32 cellular contexts compared by ENCODE assay signal in the genomic region with DNA sequence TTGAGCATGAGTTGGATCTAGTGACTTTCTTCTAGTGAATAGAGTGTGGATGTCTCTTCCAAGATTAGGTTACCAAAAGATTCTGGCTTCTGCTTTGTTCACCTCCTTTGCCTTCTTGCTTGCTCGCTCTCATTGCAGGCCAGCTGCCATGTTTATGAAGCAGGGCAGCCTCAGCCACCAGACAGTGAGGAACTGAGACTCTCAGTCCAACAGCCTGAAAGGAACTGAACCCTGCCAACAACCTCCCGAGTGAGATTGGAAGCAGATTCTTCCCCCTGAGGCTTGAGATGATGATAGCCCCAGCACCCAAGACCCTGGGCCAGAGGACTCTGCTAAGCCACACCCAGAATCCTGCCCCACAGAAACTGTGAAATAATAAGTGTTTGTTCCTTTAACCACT. TPM values are rescaled to one million over a fixed set of nuclear protein-coding genes. Genes with fewer than 3 reads are reported as not detected.
"Had no signal": no experiment of that assay in that cellular context is flagged by ENCODE, and none has a peak within 500 bp of the region (broad histone marks: within the 10 kb centered on the region; RNA-seq: fewer than 3 reads in every experiment).

No MANE protein-coding gene starts in this region.

- H3K4me1 ChIP-seq: colonic mucosa, foreskin keratinocyte, gastroesophageal sphincter, heart left ventricle, left lung, neural progenitor cell, prostate gland, right atrium auricular region, testis, tibial artery, upper lobe of left lung had no signal

- H3K9me3 ChIP-seq: colonic mucosa, esophagus muscularis mucosa, gastroesophageal sphincter, heart left ventricle, left lung, mucosa of descending colon, prostate gland, right atrium auricular region, testis, tibial artery, upper lobe of left lung had no signal

- H2AFZ ChIP-seq: hepatocyte, neural progenitor cell had no signal

- H3K27ac Mint-ChIP-seq: mesothelial cell of epicardium; naive B cell; nephron; neural progenitor cell; stimulated activated effector memory CD8-positive, alpha-beta T cell treated with anti-CD3 and anti-CD28 coated beads, Interleukin-12 subunit alpha, Interleukin-12 subunit beta, amount 100 ng/mL, for 72 hours had no signal

- H3K36me3 Mint-ChIP-seq: mesothelial cell of epicardium; naive B cell; neural progenitor cell; stimulated activated effector memory CD8-positive, alpha-beta T cell treated with anti-CD3 and anti-CD28 coated beads, Interleukin-12 subunit alpha, Interleukin-12 subunit beta, amount 100 ng/mL, for 72 hours had no signal

- ATAC-seq: foreskin keratinocyte; gastroesophageal sphincter; heart left ventricle; left lung; mucosa of descending colon; sciatic nerve; stimulated activated effector memory CD8-positive, alpha-beta T cell treated with anti-CD3 and anti-CD28 coated beads, Interleukin-12 subunit alpha, Interleukin-12 subunit beta, amount 100 ng/mL, for 72 hours; stimulated activated naive CD8-positive, alpha-beta T cell treated with anti-CD3 and anti-CD28 coated beads, Interleukin-15, Interleukin-2, amounts not matched to agents 100 U/mL and 50 U/mL, for 24 hours had no signal

- H3K4me1 Mint-ChIP-seq: naive B cell; stimulated activated effector memory CD8-positive, alpha-beta T cell treated with anti-CD3 and anti-CD28 coated beads, Interleukin-12 subunit alpha, Interleukin-12 subunit beta, amount 100 ng/mL, for 72 hours had no signal

- H3K4me3 Mint-ChIP-seq: mesothelial cell of epicardium; nephron; neural progenitor cell; stimulated activated effector memory CD8-positive, alpha-beta T cell treated with anti-CD3 and anti-CD28 coated beads, Interleukin-12 subunit alpha, Interleukin-12 subunit beta, amount 100 ng/mL, for 72 hours had no signal

- FAIRE-seq: endothelial cell of umbilical vein, kidney, urothelium cell line had no signal

- H3K36me3 ChIP-seq: colonic mucosa, esophagus muscularis mucosa, gastroesophageal sphincter, heart left ventricle, left lung, neural progenitor cell, prostate gland, right atrium auricular region, tibial artery, upper lobe of left lung had no signal

- H3K79me2 ChIP-seq: hepatocyte had no signal

- H3K9ac ChIP-seq: neural progenitor cell had no signal

- H3K27ac ChIP-seq: colonic mucosa, esophagus muscularis mucosa, foreskin keratinocyte, gastroesophageal sphincter, heart left ventricle, hepatocyte, left lung, neural progenitor cell, prostate gland, right atrium auricular region, testis, tibial artery, upper lobe of left lung had no signal

- DNase-seq: colonic mucosa; dermis blood vessel endothelial cell; effector memory CD4-positive, alpha-beta T cell; foreskin keratinocyte; heart left ventricle; kidney; left lung; mesenchymal stem cell; mucosa of descending colon; naive B cell; stimulated activated CD4-positive, alpha-beta T cell treated with anti-CD3 and anti-CD28 coated beads, Interleukin-12 subunit alpha, Interleukin-12 subunit beta, amount 100 ng/mL, for 4 hours; stimulated activated CD4-positive, alpha-beta T cell treated with anti-CD3 and anti-CD28 coated beads, Interleukin-1b, Interleukin-23, amount 100 ng/mL, for 48 hours; stimulated activated CD4-positive, alpha-beta T cell treated with anti-CD3 and anti-CD28 coated beads, Interleukin-4, amount 100 ng/mL, for 1 hour; stimulated activated naive CD8-positive, alpha-beta T cell treated with anti-CD3 and anti-CD28 coated beads, Interleukin-15, Interleukin-2, amounts not matched to agents 100 U/mL and 50 U/mL, for 24 hours; substantia nigra; testis; tibial artery; upper lobe of left lung had no signal

- H3K4me3 ChIP-seq: colonic mucosa, esophagus muscularis mucosa, gastroesophageal sphincter, heart left ventricle, hepatocyte, left lung, mucosa of descending colon, neural progenitor cell, prostate gland, right atrium auricular region, smooth muscle cell, testis, tibial artery, upper lobe of left lung had no signal

- H3K27me3 ChIP-seq: colonic mucosa, neural progenitor cell, right atrium auricular region, testis, upper lobe of left lung had no signal

- H3K9me3 Mint-ChIP-seq: mesothelial cell of epicardium; naive B cell; nephron; neural progenitor cell; stimulated activated effector memory CD8-positive, alpha-beta T cell treated with anti-CD3 and anti-CD28 coated beads, Interleukin-12 subunit alpha, Interleukin-12 subunit beta, amount 100 ng/mL, for 72 hours had no signal

- H3K4me2 ChIP-seq: hepatocyte, neural progenitor cell, smooth muscle cell had no signal

RNA-seq across cellular contexts. Expression of a gene that starts 48.4 kb away (rescaled TPM):
- total RNA-seq: osteocyte had no signal
